In genomic region chr6:158017621-158018369, GRCh38 we compare ENCODE assay signal across 12 cellular contexts. TPM values are rescaled to one million over a fixed set of nuclear protein-coding genes. Genes with fewer than 3 reads are reported as not detected.
DNase-seq lines count a peak whose midpoint lies in the region; ATAC-seq and TF ChIP-seq lines count a peak whose summit lies in the region.
"Had no signal": no experiment of that assay in that cellular context is flagged by ENCODE, and none has a peak within 500 bp of the region (broad histone marks: within the 10 kb centered on the region; RNA-seq: fewer than 3 reads in every experiment).

No MANE protein-coding gene starts in this region.

- TF ChIP-seq CTCF in PC-3 (conservative IDR thresholded peaks at IDR 0.05; ENCODE audit: low read depth, low read length) (no peak), choroid plexus epithelial cell (conservative IDR thresholded peaks at IDR 0.05; ENCODE audit: low read depth, low read length) (no peak), left lung (IDR thresholded peaks at IDR 0.05) (no peak)

- no peaks in the 10 kb centered on the region for H3K9me2 ChIP-seq in PC-3 (replicated peaks; ENCODE audit: low read length)

- intact Hi-C loops in PC-3 (cut with micrococcal nuclease) (no loop called here), left lung (cut with DNase I) (no loop called here)

- no peaks in the 10 kb centered on the region for H4K20me1 ChIP-seq in PC-3 (ENCODE audit: low read length)

- H3K36me3 ChIP-seq in PC-3 (ENCODE audit: low read depth, low read length) = no peaks in the 10 kb centered on the region; the same call in none of the 2 replicates
- H3K36me3 ChIP-seq in left lung = peaks cover 0 to 11% of the 10 kb centered on the region in 2 donors
- peaks cover 0 to 6% of the 10 kb centered on the region in 2 donors for H3K36me3 ChIP-seq in stomach smooth muscle (ENCODE audit: control insufficient read depth in 2 of 2, insufficient read depth in 2 of 2, low read length in 2 of 2)

- H3K9ac ChIP-seq in PC-3 (ENCODE audit: low read length) (no peak overlapping the region), stomach smooth muscle (ENCODE audit: low read length in 2 of 2) (no peak overlapping the region)

- H3F3A ChIP-seq in PC-3 (ENCODE audit: low read length, unreplicated experiment) = no peaks in the 10 kb centered on the region

- POLR2A ChIA-PET in PC-3 (lab: Charles Lee; ENCODE audit: unreplicated experiment) = no interaction called here

- H3K79me2 ChIP-seq in PC-3 (ENCODE audit: low read length) = peaks cover 37% of the 10 kb centered on the region

- CTCF ChIA-PET in PC-3 (lab: Charles Lee) = no interaction called here

- H3K9me3 ChIP-seq in PC-3 (ENCODE audit: low read length) (no peaks in the 10 kb centered on the region), left lung (no peaks in the 10 kb centered on the region), stomach smooth muscle (ENCODE audit: control insufficient read depth in 2 of 2, low read length in 2 of 2) (no peaks in the 10 kb centered on the region)

- no peak overlapping the region for H3K4me2 ChIP-seq in PC-3 (ENCODE audit: low read length)

- DNase-seq in PC-3 = no peak
- DNase-seq in choroid plexus epithelial cell (ENCODE audit: low read depth) = no peak
- peak; percentile 23 to 42 for DNase-seq in left lung
- no peak for DNase-seq in left lobe of liver (ENCODE audit: low spot score)
- no peak for DNase-seq in stimulated activated CD4-positive, alpha-beta T cell treated with anti-CD3 and anti-CD28 coated beads, Interleukin-15, amount 100 ng/mL, for 24 hours
- DNase-seq: activated CD4-positive, alpha-beta memory T cell treated with anti-CD3 and anti-CD28 coated beads, Interleukin-2, amount 10 ng/mL, durations not matched to agents 7 days and 5 days; activated naive CD4-positive, alpha-beta T cell treated with anti-CD3 and anti-CD28 coated beads for 36 hours; midbrain; NCI-H226; stimulated activated CD4-positive, alpha-beta T cell treated with anti-CD3 and anti-CD28 coated beads, Interleukin-1b, Interleukin-23, amount 100 ng/mL, for 48 hours had no signal

- H2AFZ ChIP-seq in PC-3 (ENCODE audit: low read length) = no peak overlapping the region

- no peaks in the 10 kb centered on the region for H3K27me3 ChIP-seq in PC-3 (ENCODE audit: low read length)
- no peaks in the 10 kb centered on the region for H3K27me3 ChIP-seq in left lung
- H3K27me3 ChIP-seq in stomach smooth muscle (ENCODE audit: control insufficient read depth in 1 of 2, insufficient read depth in 2 of 2, low read length in 2 of 2) = no peaks in the 10 kb centered on the region

- TSS peak; percentile 8 for BruUV-seq in PC-3 (replicated peaks; lab: Mats Ljungman, UMichigan)

- peaks cover 4% of the 10 kb centered on the region; the same call in 1 of the 2 replicates for H3K4me1 ChIP-seq in PC-3 (ENCODE audit: insufficient read depth, low read length)
- H3K4me1 ChIP-seq in left lung = peaks cover 0 to 6% of the 10 kb centered on the region in 2 donors
- peaks cover 19% of the 10 kb centered on the region for H3K4me1 ChIP-seq in stomach smooth muscle (ENCODE audit: control insufficient read depth, insufficient read depth, low read length)

- H3K4me3 ChIP-seq in PC-3 (ENCODE audit: low read length) (no peak overlapping the region), choroid plexus epithelial cell (ENCODE audit: low read depth, low read length) (peak overlapping the region; percentile 8), left lung (no peak overlapping the region), stomach smooth muscle (ENCODE audit: low read length in 2 of 2) (peak overlapping the region in 1 of 2 donors; percentile 40)

- H3K27ac ChIP-seq in PC-3 (ENCODE audit: low read length) (no peak overlapping the region), left lung (peak overlapping the region in 1 of 2 donors; percentile 13), stomach smooth muscle (ENCODE audit: low read length) (peak overlapping the region; percentile 81)

- ATAC-seq in PC-3 (no peak), left lung (no peak), GM19023 (IDR thresholded peaks at IDR 0.05; ENCODE audit: unreplicated experiment) (no peak), left lobe of liver (no peak)

RNA-seq across cellular contexts. Expression of gene SYNJ2, which starts 36.1 kb away (rescaled TPM):
- 21.5 and 24.9 TPM in 2 replicates for total RNA-seq in PC-3 (2014; rRNA removed)
- total RNA-seq in left lung = 10 to 100 TPM in 1 of 2 donors, 1 to 10 TPM in 1; 8.7 to 12.2 TPM
- total RNA-seq in left lobe of liver = 5.5 TPM

Comparison
In these comparisons a context has a peak if more than half of its experiments do, and no peak if none do; other contexts are left out.
1. DNase-seq: peak in left lung (2 of 2); none in PC-3 (single experiment), choroid plexus epithelial cell (single experiment), left lobe of liver (single experiment) and stimulated activated CD4-positive, alpha-beta T cell treated with anti-CD3 and anti-CD28 coated beads, Interleukin-15, amount 100 ng/mL, for 24 hours (single experiment).